1 cellular context compared by ENCODE assay signal in genomic region chr15:66946578-66947164, GRCh38.
TF ChIP-seq lines count a peak whose summit lies in the region.

No MANE protein-coding gene starts in this region.

TF ChIP-seq in HCT116, 20 proteins besides CTCF, POLR2A, EP300 and RAD21 (continued from another document):
- TF ChIP-seq, protein P1, sequence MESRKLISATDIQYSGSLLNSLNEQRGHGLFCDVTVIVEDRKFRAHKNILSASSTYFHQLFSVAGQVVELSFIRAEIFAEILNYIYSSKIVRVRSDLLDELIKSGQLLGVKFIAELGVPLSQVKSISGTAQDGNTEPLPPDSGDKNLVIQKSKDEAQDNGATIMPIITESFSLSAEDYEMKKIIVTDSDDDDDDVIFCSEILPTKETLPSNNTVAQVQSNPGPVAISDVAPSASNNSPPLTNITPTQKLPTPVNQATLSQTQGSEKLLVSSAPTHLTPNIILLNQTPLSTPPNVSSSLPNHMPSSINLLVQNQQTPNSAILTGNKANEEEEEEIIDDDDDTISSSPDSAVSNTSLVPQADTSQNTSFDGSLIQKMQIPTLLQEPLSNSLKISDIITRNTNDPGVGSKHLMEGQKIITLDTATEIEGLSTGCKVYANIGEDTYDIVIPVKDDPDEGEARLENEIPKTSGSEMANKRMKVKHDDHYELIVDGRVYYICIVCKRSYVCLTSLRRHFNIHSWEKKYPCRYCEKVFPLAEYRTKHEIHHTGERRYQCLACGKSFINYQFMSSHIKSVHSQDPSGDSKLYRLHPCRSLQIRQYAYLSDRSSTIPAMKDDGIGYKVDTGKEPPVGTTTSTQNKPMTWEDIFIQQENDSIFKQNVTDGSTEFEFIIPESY (IDR thresholded peaks at IDR 0.05; ENCODE audit: extremely low read depth, insufficient replicate concordance, low read length) = no peak
- TF ChIP-seq REST (IDR thresholded peaks at IDR 0.05; ENCODE audit: low read depth) (no peak), EZH2 (IDR thresholded peaks at IDR 0.05) (no peak), CBX3 (IDR thresholded peaks at IDR 0.05; ENCODE audit: low read depth) (no peak)
